In the genomic region with DNA sequence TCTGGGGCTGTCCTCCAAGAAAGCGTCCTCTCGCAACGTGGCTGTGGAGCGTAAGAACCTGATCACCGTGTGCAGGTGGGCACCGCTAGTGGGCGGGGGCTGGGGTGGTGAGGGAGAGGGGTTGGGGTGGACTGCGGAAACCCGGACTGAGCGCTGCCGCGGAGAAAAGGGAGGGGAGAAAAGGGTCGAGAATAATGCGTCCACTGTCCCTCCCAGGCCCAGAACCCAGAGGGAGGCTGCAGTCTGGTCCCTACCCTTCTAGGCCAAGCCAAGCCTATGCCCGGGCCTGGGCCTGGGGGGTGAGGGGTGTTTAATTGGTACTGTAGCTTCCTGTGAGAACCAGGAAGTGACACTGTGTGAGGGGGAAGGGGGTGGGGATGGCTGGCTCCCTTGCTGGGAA, we compare ENCODE assay signal across 8 cellular contexts. TPM values are rescaled to one million over a fixed set of nuclear protein-coding genes. Genes with fewer than 3 reads are reported as not detected.
DNase-seq lines count a peak whose midpoint lies in the region; ATAC-seq and TF ChIP-seq lines count a peak whose summit lies in the region.

No MANE protein-coding gene starts in this region.

- no peaks in the 10 kb centered on the region for H4K20me1 ChIP-seq in hepatocyte (ENCODE audit: insufficient read depth, poor library complexity, severe bottlenecking)

- H3K36me3 Mint-ChIP-seq in stimulated activated memory B cell treated with anti-CD40 and anti-IgM and Interleukin-4, amounts not matched to agents 10 μg/mL and 1 μg/mL and 100 μg/mL, for 72 hours = no peaks in the 10 kb centered on the region

- H3K9me3 ChIP-seq in RWPE2 (ENCODE audit: severe bottlenecking) = no peaks in the 10 kb centered on the region
- H3K9me3 ChIP-seq in hepatocyte (ENCODE audit: low read depth) = no peaks in the 10 kb centered on the region

- H2AFZ ChIP-seq in hepatocyte = no peak overlapping the region

- no peak overlapping the region for H3K27ac ChIP-seq in RWPE2 (ENCODE audit: poor library complexity, severe bottlenecking)
- no peak overlapping the region for H3K27ac ChIP-seq in hepatocyte

- TF ChIP-seq CTCF in RWPE2 (IDR thresholded peaks at IDR 0.05; ENCODE audit: poor library complexity, severe bottlenecking) = no peak
- no peak for TF ChIP-seq CTCF in hepatocyte (IDR thresholded peaks at IDR 0.05; ENCODE audit: poor library complexity)

- H3K79me2 ChIP-seq in hepatocyte = no peaks in the 10 kb centered on the region

- H3K4me3 ChIP-seq in RWPE2 (ENCODE audit: severe bottlenecking) (peak overlapping the region; percentile 33), hepatocyte (no peak overlapping the region)

- DNase-seq in NCI-H524 (lab: John Stamatoyannopoulos, UW) (peak; percentile 20 to 46), NCI-H524 treated with DMSO at 0.1 percent for 48 hours (lab: John Stamatoyannopoulos, UW) (no peak), RWPE2 (ENCODE audit: low spot score) (no peak), hepatocyte (ENCODE audit: low spot score) (no peak), NCI-H128 (lab: John Stamatoyannopoulos, UW; ENCODE audit: unreplicated experiment) (no peak), NAMALWA (ENCODE audit: low spot score) (no peak)

- H3K27ac Mint-ChIP-seq in stimulated activated memory B cell treated with anti-CD40 and anti-IgM and Interleukin-4, amounts not matched to agents 10 μg/mL and 1 μg/mL and 100 μg/mL, for 72 hours = no peak overlapping the region

- H3K27me3 ChIP-seq in RWPE2 (ENCODE audit: insufficient read depth, poor library complexity, severe bottlenecking) (no peaks in the 10 kb centered on the region), hepatocyte (peaks cover 20% of the 10 kb centered on the region)

- H3K4me2 ChIP-seq in hepatocyte = peak overlapping the region; percentile 89

- WGBS in hepatocyte (ENCODE audit: low lambda C conversion rate, missing lambda C conversion rate) = 3% methylated on average over 4 of the region's 15 CpGs

- H3K4me3 Mint-ChIP-seq in stimulated activated memory B cell treated with anti-CD40 and anti-IgM and Interleukin-4, amounts not matched to agents 10 μg/mL and 1 μg/mL and 100 μg/mL, for 72 hours = peak overlapping the region; percentile 7

- no peaks in the 10 kb centered on the region for H3K9me3 Mint-ChIP-seq in stimulated activated memory B cell treated with anti-CD40 and anti-IgM and Interleukin-4, amounts not matched to agents 10 μg/mL and 1 μg/mL and 100 μg/mL, for 72 hours

- H3K9me2 ChIP-seq in hepatocyte (replicated peaks; ENCODE audit: insufficient read depth) = no peaks in the 10 kb centered on the region

- H3K36me3 ChIP-seq in RWPE2 (ENCODE audit: low read depth) = no peaks in the 10 kb centered on the region
- no peaks in the 10 kb centered on the region for H3K36me3 ChIP-seq in hepatocyte (replicated peaks; ENCODE audit: insufficient read depth, low read depth)

- H3K27me3 Mint-ChIP-seq in stimulated activated memory B cell treated with anti-CD40 and anti-IgM and Interleukin-4, amounts not matched to agents 10 μg/mL and 1 μg/mL and 100 μg/mL, for 72 hours = peaks cover 65% of the 10 kb centered on the region

- peaks cover 22% of the 10 kb centered on the region for H3K4me1 Mint-ChIP-seq in stimulated activated memory B cell treated with anti-CD40 and anti-IgM and Interleukin-4, amounts not matched to agents 10 μg/mL and 1 μg/mL and 100 μg/mL, for 72 hours

- H3K4me1 ChIP-seq in RWPE2 (ENCODE audit: insufficient read depth, poor library complexity, severe bottlenecking) (peaks cover 7% of the 10 kb centered on the region), hepatocyte (ENCODE audit: insufficient read depth) (peaks cover 9% of the 10 kb centered on the region)

- ATAC-seq in RWPE2 (ENCODE audit: low read depth) (no peak), HG02885 (IDR thresholded peaks at IDR 0.05; ENCODE audit: poor library complexity, unreplicated experiment) (no peak)
- peak; percentile 6 for ATAC-seq in stimulated activated memory B cell treated with anti-CD40 and anti-IgM and Interleukin-4, amounts not matched to agents 10 μg/mL and 1 μg/mL and 100 μg/mL, for 72 hours

RNA-seq across cellular contexts. Expression of a gene that starts 0.5 kb away (rescaled TPM):
- total RNA-seq in hepatocyte = 2.0 and 2.1 TPM in 2 replicates
- 0.40 and 2.3 TPM in 2 replicates for polyA plus RNA-seq in hepatocyte

RNA-seq across cellular contexts. Expression of a gene that starts 15.8 kb away (rescaled TPM):
- 92.7 and 108 TPM in 2 replicates for total RNA-seq in hepatocyte
- 179 and 191 TPM in 2 replicates for polyA plus RNA-seq in hepatocyte

RNA-seq across cellular contexts. Expression of a gene that starts 36.2 kb away (rescaled TPM):
- 210 and 299 TPM in 2 replicates for total RNA-seq in hepatocyte
- 785 and 828 TPM in 2 replicates for polyA plus RNA-seq in hepatocyte

RNA-seq across cellular contexts. Expression of a gene that starts 40.9 kb away (rescaled TPM):
- total RNA-seq in hepatocyte = not detected in 2 replicates
- not detected in 2 replicates for polyA plus RNA-seq in hepatocyte

RNA-seq across cellular contexts. Expression of a gene that starts 54.8 kb away (rescaled TPM):
- total RNA-seq in hepatocyte = 12.8 and 13.9 TPM in 2 replicates
- 19.4 and 22.8 TPM in 2 replicates for polyA plus RNA-seq in hepatocyte

Comparison
In these comparisons a context has a peak if more than half of its experiments do, and no peak if none do; other contexts are left out.
1. DNase-seq: peak in NCI-H524 (2 of 2); none in NCI-H524 treated with DMSO at 0.1 percent for 48 hours (single experiment), RWPE2 (single experiment), hepatocyte (single experiment), NCI-H128 (single experiment) and NAMALWA (single experiment).